Comparison of ENCODE assay signal across 8 cellular contexts in genomic region chr2:38376346-38376682, GRCh38. TPM values are rescaled to one million over a fixed set of nuclear protein-coding genes. Genes with fewer than 3 reads are reported as not detected.
DNase-seq lines count a peak whose midpoint lies in the region; ATAC-seq and TF ChIP-seq lines count a peak whose summit lies in the region.

No MANE protein-coding gene starts in this region.

- WGBS in endodermal cell (ENCODE audit: insufficient coverage in 1 of 2, insufficient read length in 1 of 2), 2 experiments = 0% methylated on average over 8 to 23 of the region's 23 CpGs

- peaks cover 21% of the 10 kb centered on the region for H3K36me3 ChIP-seq in endodermal cell (ENCODE audit: control insufficient read depth, insufficient read depth, low read length)

- H3K4me3 ChIP-seq in AG09309 (ENCODE audit: control insufficient read depth, low read depth, low read length) = peak overlapping the region; percentile 96
- H3K4me3 ChIP-seq in endodermal cell (ENCODE audit: low read length) = peak overlapping the region; percentile 98
- H3K4me3 ChIP-seq in mononuclear cell (ENCODE audit: low read length) = peak overlapping the region; percentile 93

- H3K9me3 ChIP-seq in endodermal cell (ENCODE audit: control insufficient read depth, low read length) (no peaks in the 10 kb centered on the region), mononuclear cell (ENCODE audit: low read depth, low read length) (no peaks in the 10 kb centered on the region)

- TF ChIP-seq CTCF in AG09309 (IDR thresholded peaks at IDR 0.05; ENCODE audit: control insufficient read depth, insufficient read depth, low read depth, low read length, missing control alignments) (no peak), endodermal cell (conservative IDR thresholded peaks at IDR 0.05) (no peak)

- H3K4me3 Mint-ChIP-seq in activated CD4-positive, alpha-beta memory T cell treated with anti-CD3 and anti-CD28 coated beads, Interleukin-2, amount 10 ng/mL, durations not matched to agents 7 days and 5 days = peak overlapping the region; percentile 88
- peak overlapping the region; percentile 93 for H3K4me3 Mint-ChIP-seq in endodermal cell
- peak overlapping the region; percentile 91 to 93 for H3K4me3 Mint-ChIP-seq in stimulated activated naive B cell treated with anti-CD40 and anti-IgM and Interleukin-4, amounts not matched to agents 10 μg/mL and 1 μg/mL and 100 μg/mL, for 72 hours

- no peaks in the 10 kb centered on the region for H3K27me3 ChIP-seq in endodermal cell (ENCODE audit: control insufficient read depth, insufficient read depth, low read length, poor library complexity, severe bottlenecking)
- no peaks in the 10 kb centered on the region for H3K27me3 ChIP-seq in mononuclear cell (ENCODE audit: insufficient read depth, low read length)

- peak overlapping the region; percentile 93 for H3K9ac ChIP-seq in endodermal cell (ENCODE audit: extremely low read depth, low read length, poor library complexity, severe bottlenecking)

- H3K9me3 Mint-ChIP-seq in activated CD4-positive, alpha-beta memory T cell treated with anti-CD3 and anti-CD28 coated beads, Interleukin-2, amount 10 ng/mL, durations not matched to agents 7 days and 5 days = no peaks in the 10 kb centered on the region
- no peaks in the 10 kb centered on the region for H3K9me3 Mint-ChIP-seq in endodermal cell
- no peaks in the 10 kb centered on the region for H3K9me3 Mint-ChIP-seq in stimulated activated naive B cell treated with anti-CD40 and anti-IgM and Interleukin-4, amounts not matched to agents 10 μg/mL and 1 μg/mL and 100 μg/mL, for 72 hours

- H3K4me1 Mint-ChIP-seq in activated CD4-positive, alpha-beta memory T cell treated with anti-CD3 and anti-CD28 coated beads, Interleukin-2, amount 10 ng/mL, durations not matched to agents 7 days and 5 days = peaks cover 47% of the 10 kb centered on the region
- peaks cover 53% of the 10 kb centered on the region for H3K4me1 Mint-ChIP-seq in endodermal cell
- peaks cover 21 to 58% of the 10 kb centered on the region in 2 donors for H3K4me1 Mint-ChIP-seq in stimulated activated naive B cell treated with anti-CD40 and anti-IgM and Interleukin-4, amounts not matched to agents 10 μg/mL and 1 μg/mL and 100 μg/mL, for 72 hours

- POLR2A ChIA-PET in activated CD4-positive, alpha-beta memory T cell treated with anti-CD3 and anti-CD28 coated beads, Interleukin-2, amount 10 ng/mL, durations not matched to agents 7 days and 5 days (lab: Charles Lee) = interaction anchor here (0.7 to 3.4 kb wide), 26 partner anchors 9 to 451 kb away, joined by 3 to 27 read pairs (median 4); partner anchors contain the start of genes RMDN2 and SRSF7

- ATAC-seq in GM18517 (IDR thresholded peaks at IDR 0.05; ENCODE audit: unreplicated experiment) (peak; percentile 38), HG03060 (IDR thresholded peaks at IDR 0.05; ENCODE audit: low read depth, unreplicated experiment) (peak; percentile 18)
- peak; percentile 35 to 46 for ATAC-seq in stimulated activated naive B cell treated with anti-CD40 and anti-IgM and Interleukin-4, amounts not matched to agents 10 μg/mL and 1 μg/mL and 100 μg/mL, for 72 hours (replicated peaks)

- H3K27me3 Mint-ChIP-seq in activated CD4-positive, alpha-beta memory T cell treated with anti-CD3 and anti-CD28 coated beads, Interleukin-2, amount 10 ng/mL, durations not matched to agents 7 days and 5 days = peaks cover 1% of the 10 kb centered on the region
- H3K27me3 Mint-ChIP-seq in endodermal cell (ENCODE audit: insufficient read depth) = no peaks in the 10 kb centered on the region
- H3K27me3 Mint-ChIP-seq in stimulated activated naive B cell treated with anti-CD40 and anti-IgM and Interleukin-4, amounts not matched to agents 10 μg/mL and 1 μg/mL and 100 μg/mL, for 72 hours = peaks cover 0 to 5% of the 10 kb centered on the region in 2 donors

- H3K27ac Mint-ChIP-seq in activated CD4-positive, alpha-beta memory T cell treated with anti-CD3 and anti-CD28 coated beads, Interleukin-2, amount 10 ng/mL, durations not matched to agents 7 days and 5 days = peak overlapping the region; percentile 76
- H3K27ac Mint-ChIP-seq in endodermal cell = peak overlapping the region; percentile 93
- peak overlapping the region; percentile 90 for H3K27ac Mint-ChIP-seq in stimulated activated naive B cell treated with anti-CD40 and anti-IgM and Interleukin-4, amounts not matched to agents 10 μg/mL and 1 μg/mL and 100 μg/mL, for 72 hours

- DNase-seq in AG09309 (ENCODE audit: low read depth) (no peak), NCI-H2171 treated with DMSO at 0.1 percent for 48 hours (lab: John Stamatoyannopoulos, UW) (peak; percentile 71), endodermal cell (peak; percentile 83)
- peak; percentile 59 for DNase-seq in activated CD4-positive, alpha-beta memory T cell treated with anti-CD3 and anti-CD28 coated beads, Interleukin-2, amount 10 ng/mL, durations not matched to agents 7 days and 5 days
- peak; percentile 48 for DNase-seq in stimulated activated naive B cell treated with anti-CD40 and anti-IgM and Interleukin-4, amounts not matched to agents 10 μg/mL and 1 μg/mL and 100 μg/mL, for 72 hours

- no peak overlapping the region for H3K27ac ChIP-seq in endodermal cell (ENCODE audit: low read depth, low read length)

- CTCF ChIA-PET in activated CD4-positive, alpha-beta memory T cell treated with anti-CD3 and anti-CD28 coated beads, Interleukin-2, amount 10 ng/mL, durations not matched to agents 7 days and 5 days (lab: Charles Lee) = interaction anchor here (0.6 to 3.3 kb wide), 12 partner anchors 12 to 306 kb away, joined by 3 to 29 read pairs (median 6); no protein-coding TSS in a partner anchor

- peaks cover 7% of the 10 kb centered on the region for H3K36me3 Mint-ChIP-seq in activated CD4-positive, alpha-beta memory T cell treated with anti-CD3 and anti-CD28 coated beads, Interleukin-2, amount 10 ng/mL, durations not matched to agents 7 days and 5 days (ENCODE audit: low read depth)
- peaks cover 8% of the 10 kb centered on the region for H3K36me3 Mint-ChIP-seq in endodermal cell (ENCODE audit: low read depth)
- no peaks in the 10 kb centered on the region for H3K36me3 Mint-ChIP-seq in stimulated activated naive B cell treated with anti-CD40 and anti-IgM and Interleukin-4, amounts not matched to agents 10 μg/mL and 1 μg/mL and 100 μg/mL, for 72 hours

- peaks cover 6% of the 10 kb centered on the region for H3K4me1 ChIP-seq in endodermal cell (ENCODE audit: control insufficient read depth, insufficient read depth, low read length)
- peaks cover 45% of the 10 kb centered on the region for H3K4me1 ChIP-seq in mononuclear cell (ENCODE audit: insufficient read depth, low read length)

RNA-seq across cellular contexts. Expression of gene ATL2, which starts 0.8 kb away (rescaled TPM):
- total RNA-seq in activated CD4-positive, alpha-beta memory T cell treated with anti-CD3 and anti-CD28 coated beads, Interleukin-2, amount 10 ng/mL, durations not matched to agents 7 days and 5 days = 10 to 100 TPM; 47.9 to 51.9 TPM
- total RNA-seq in endodermal cell (100 to 1,000 TPM; 125 to 139 TPM), mononuclear cell (159 TPM)
- polyA plus RNA-seq in endodermal cell (2013, experiment 1 of 2) = 90.9 TPM
- 94.2 TPM for polyA plus RNA-seq in endodermal cell (2013, experiment 2 of 2)
